8 cellular contexts compared by ENCODE assay signal in the genomic region with DNA sequence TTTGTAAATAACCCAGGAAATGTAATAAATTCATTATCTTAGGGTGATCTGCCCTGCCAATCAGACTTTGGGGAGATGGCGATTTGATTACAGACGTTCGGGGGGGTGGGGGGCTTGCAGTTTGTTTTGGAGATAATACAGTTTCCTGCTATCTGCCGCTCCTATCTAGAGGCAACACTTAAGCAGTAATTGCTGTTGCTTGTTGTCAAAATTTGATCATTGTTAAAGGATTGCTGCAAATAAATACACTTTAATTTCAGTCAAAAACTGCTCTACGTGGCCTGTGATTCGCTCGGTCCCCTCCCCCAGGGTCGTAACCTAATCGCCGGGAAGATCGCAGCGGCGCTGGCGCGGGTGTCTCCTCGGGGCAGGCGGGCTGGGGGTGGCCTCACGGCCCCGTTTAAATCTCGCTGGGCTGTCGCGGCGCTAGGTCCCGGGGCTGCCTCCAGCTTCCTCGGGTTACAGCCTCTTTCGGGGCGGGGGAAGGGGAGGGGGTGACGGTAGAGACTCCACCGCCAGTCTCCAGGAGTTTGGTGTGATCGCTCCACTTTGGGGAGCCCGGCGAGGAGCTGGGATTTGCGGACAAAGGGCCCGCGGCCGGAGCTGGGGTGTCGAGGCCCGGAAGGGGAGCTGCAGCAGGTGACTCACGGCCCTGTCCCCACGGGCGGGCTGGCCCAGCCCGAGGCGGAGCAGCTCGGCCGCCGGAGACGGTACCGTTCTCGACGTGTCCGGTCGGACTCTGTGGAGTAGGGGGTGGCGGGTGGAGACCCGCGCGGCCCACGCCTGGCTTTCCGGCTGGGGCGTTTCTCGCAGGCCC. TPM values are rescaled to one million over a fixed set of nuclear protein-coding genes. Genes with fewer than 3 reads are reported as not detected.
A peak's percentile ranks its signal among the peaks of the same experiment; 100 is the strongest.
DNase-seq lines count a peak whose midpoint lies in the region; ATAC-seq and TF ChIP-seq lines count a peak whose summit lies in the region.

No MANE protein-coding gene starts in this region.

- H4K91ac ChIP-seq in trophoblast cell (ENCODE audit: low read depth, low read length), result no peak overlapping the region

- no peak overlapping the region for H4K8ac ChIP-seq in trophoblast cell (ENCODE audit: low read depth, low read length)

- no peaks in the 10 kb centered on the region for H3K9me2 ChIP-seq in OCI-LY1 (ENCODE audit: low read depth, low read length)

- TF ChIP-seq CTCF in OCI-LY1 (IDR thresholded peaks at IDR 0.05; ENCODE audit: low read length) (no peak), fibroblast of mammary gland (conservative IDR thresholded peaks at IDR 0.05; ENCODE audit: control insufficient read depth, insufficient read depth, low read depth, low read length) (no peak)

- H3K4me1 ChIP-seq in OCI-LY1 (ENCODE audit: insufficient read depth, low read length, severe bottlenecking), result peaks cover 28% of the 10 kb centered on the region
- H3K4me1 ChIP-seq in trophoblast cell (ENCODE audit: control insufficient read depth in 1 of 2, insufficient read depth in 2 of 2, low read length in 2 of 2), result peaks cover 19 to 24% of the 10 kb centered on the region in 2 experiments

- H3K36me3 ChIP-seq in OCI-LY1 (ENCODE audit: insufficient read depth, low read length) (peaks cover 46% of the 10 kb centered on the region), trophoblast cell (ENCODE audit: control insufficient read depth in 1 of 2, insufficient read depth in 2 of 2, low read length in 2 of 2) (no peaks in the 10 kb centered on the region)

- H3K4me2 ChIP-seq in OCI-LY1 (ENCODE audit: low read length), result peak overlapping the region; percentile 57; the same call in 1 of the 2 replicates
- peak overlapping the region; percentile 52 for H3K4me2 ChIP-seq in trophoblast cell (ENCODE audit: low read length)

- no CpG with 5 or more reads among the region's 60 CpGs for WGBS in trophoblast cell (ENCODE audit: extremely low coverage, insufficient coverage, insufficient read length)

- DNase-seq in DMS53 (lab: John Stamatoyannopoulos, UW) (peak; percentile 80), fibroblast of mammary gland (ENCODE audit: low read depth) (no peak), trophoblast cell (peak in 1 of 2 donors; percentile 16), middle frontal gyrus (ENCODE audit: extremely low spot score, low spot score) (no peak), activated gamma-delta T cell (lab: John Stamatoyannopoulos, UW) (no peak)

- H3K4me3 ChIP-seq in OCI-LY1 (ENCODE audit: low read depth, low read length, poor library complexity, severe bottlenecking), result peak overlapping the region; percentile 50
- peak overlapping the region; percentile 43 for H3K4me3 ChIP-seq in fibroblast of mammary gland (ENCODE audit: control insufficient read depth, low read depth, low read length)
- no peak overlapping the region for H3K4me3 ChIP-seq in trophoblast cell (ENCODE audit: low read depth, low read length)

- H3K79me2 ChIP-seq in OCI-LY1 (ENCODE audit: insufficient read depth, low read length) (peaks cover 20% of the 10 kb centered on the region; the same call in 1 of the 2 replicates), trophoblast cell (ENCODE audit: control insufficient read depth, insufficient read depth, low read length, poor library complexity) (no peaks in the 10 kb centered on the region)

- no peak overlapping the region for H3K18ac ChIP-seq in trophoblast cell (ENCODE audit: low read length)

- H3K23ac ChIP-seq in trophoblast cell (ENCODE audit: low read length), result no peak overlapping the region

- ATAC-seq in HG02610 (IDR thresholded peaks at IDR 0.05; ENCODE audit: unreplicated experiment), result no peak
- ATAC-seq in HG03565 (IDR thresholded peaks at IDR 0.05; ENCODE audit: unreplicated experiment), result no peak

- H2BK120ac ChIP-seq in trophoblast cell (ENCODE audit: insufficient read depth, low read length, poor library complexity), result no peak overlapping the region

- no peak overlapping the region for H2BK12ac ChIP-seq in trophoblast cell (ENCODE audit: low read length)

- H3K4ac ChIP-seq in trophoblast cell (ENCODE audit: low read depth, low read length), result no peak overlapping the region

- no peak overlapping the region for H2BK5ac ChIP-seq in trophoblast cell (ENCODE audit: low read depth, low read length, poor library complexity)

- H3K9me3 ChIP-seq in OCI-LY1 (ENCODE audit: low read length), result peaks cover 6% of the 10 kb centered on the region
- H3K9me3 ChIP-seq in trophoblast cell (ENCODE audit: insufficient read depth, low read depth, low read length), result peaks cover 10% of the 10 kb centered on the region

- no peak overlapping the region for H3K27ac ChIP-seq in OCI-LY1 (ENCODE audit: low read depth, low read length, poor library complexity, severe bottlenecking)
- H3K27ac ChIP-seq in trophoblast cell (ENCODE audit: low read depth, low read length), result no peak overlapping the region

- H2AK5ac ChIP-seq in trophoblast cell (ENCODE audit: low read length), result no peak overlapping the region

- H4K12ac ChIP-seq in trophoblast cell (ENCODE audit: low read depth, low read length), result no peak overlapping the region

- H4K20me1 ChIP-seq in OCI-LY1 (ENCODE audit: insufficient read depth, low read length), result no peaks in the 10 kb centered on the region

- H3K9ac ChIP-seq in OCI-LY1 (ENCODE audit: low read length) (no peak overlapping the region), trophoblast cell (ENCODE audit: low read length) (no peak overlapping the region)

- H3F3A ChIP-seq in OCI-LY1 (ENCODE audit: insufficient read depth, low read length), result peaks cover 4% of the 10 kb centered on the region; the same call in 1 of the 2 replicates

- H3K27me3 ChIP-seq in OCI-LY1 (ENCODE audit: insufficient read depth, low read length) (no peaks in the 10 kb centered on the region), trophoblast cell (ENCODE audit: insufficient read depth, low read length) (peaks cover 84% of the 10 kb centered on the region)

- H2AFZ ChIP-seq in OCI-LY1 (ENCODE audit: low read length) (no peak overlapping the region), trophoblast cell (ENCODE audit: insufficient read depth, low read length, poor library complexity) (no peak overlapping the region)

- H3K14ac ChIP-seq in trophoblast cell (ENCODE audit: low read length), result no peak overlapping the region

- no peaks in the 10 kb centered on the region for H3K79me1 ChIP-seq in trophoblast cell (ENCODE audit: low read length)

RNA-seq across cellular contexts. Expression of gene FOXC1, which starts 4.1 kb away (rescaled TPM):
- polyA plus RNA-seq in trophoblast cell (2013), result 0.46 and 0.59 TPM in 2 replicates
